ENCODE assay signal across 8 cellular contexts in the genomic region with DNA sequence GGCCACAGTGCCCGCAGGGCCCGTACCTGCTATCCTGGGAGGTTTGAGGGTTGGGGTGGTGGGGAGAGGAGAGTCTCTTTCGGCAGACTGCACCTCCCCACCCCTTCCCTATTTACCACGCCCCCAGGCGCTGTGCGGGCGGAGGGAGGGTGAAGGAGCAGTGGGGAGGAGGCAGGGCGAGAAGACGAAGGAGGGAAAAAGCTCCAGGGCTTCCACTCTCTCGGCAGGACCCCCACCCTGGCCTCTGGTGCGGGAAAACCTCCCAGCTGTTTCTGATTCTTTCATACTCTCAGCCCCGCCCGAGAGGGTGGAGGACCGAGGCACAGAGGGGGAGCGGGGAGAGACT. TPM values are rescaled to one million over a fixed set of nuclear protein-coding genes. Genes with fewer than 3 reads are reported as not detected.
A peak's percentile ranks its signal among the peaks of the same experiment; 100 is the strongest.
DNase-seq lines count a peak whose midpoint lies in the region; ATAC-seq, FAIRE-seq and TF ChIP-seq lines count a peak whose summit lies in the region.

No MANE protein-coding gene starts in this region.

- H3K4me3 ChIP-seq in GM08714 (ENCODE audit: low read length), result peak overlapping the region; percentile 52; the same call in 1 of the 2 replicates
- H3K4me3 ChIP-seq in SJSA1, result peak overlapping the region; percentile 65
- H3K4me3 ChIP-seq in colonic mucosa, result peak overlapping the region; percentile 68
- peak overlapping the region; percentile 57 for H3K4me3 ChIP-seq in naive thymus-derived CD4-positive, alpha-beta T cell (ENCODE audit: low read length)

- DNase-seq in SJSA1 (ENCODE audit: low read depth in 1 of 2, low spot score in 2 of 2) (no peak), colonic mucosa (no peak), T1000 (lab: John Stamatoyannopoulos, UW) (no peak), COLO668 (lab: John Stamatoyannopoulos, UW; ENCODE audit: unreplicated experiment) (no peak), RCC 7860 (ENCODE audit: low spot score) (no peak)
- peak in 6 of 9 donors; percentile 11 to 40 (median 19) for DNase-seq in naive thymus-derived CD4-positive, alpha-beta T cell

- H3K4me1 Mint-ChIP-seq in naive thymus-derived CD4-positive, alpha-beta T cell, result peaks cover 3 to 16% (median 9%) of the 10 kb centered on the region in 7 donors

- H3K9ac ChIP-seq in colonic mucosa (ENCODE audit: low read depth in 2 of 2, low read length in 2 of 2), result peak overlapping the region in 1 of 2 donors; percentile 60

- peak overlapping the region; percentile 74 to 90 (median 82) for H3K4me3 Mint-ChIP-seq in naive thymus-derived CD4-positive, alpha-beta T cell

- CTCF ChIA-PET in naive thymus-derived CD4-positive, alpha-beta T cell (lab: Charles Lee), result no interaction called here

- no peak overlapping the region for H3K27ac Mint-ChIP-seq in naive thymus-derived CD4-positive, alpha-beta T cell

- H3K27me3 ChIP-seq in SJSA1 (replicated peaks) (no peaks in the 10 kb centered on the region), colonic mucosa (peaks cover 23% of the 10 kb centered on the region)
- peaks cover 0 to 6% of the 10 kb centered on the region in 2 donors for H3K27me3 ChIP-seq in naive thymus-derived CD4-positive, alpha-beta T cell (ENCODE audit: control insufficient read depth in 2 of 2, insufficient read depth in 2 of 2, low read length in 2 of 2)

- intact Hi-C loops in colonic mucosa (cut with DNase I), result no loop called here
- intact Hi-C loops in naive thymus-derived CD4-positive, alpha-beta T cell (cut with micrococcal nuclease), result loop anchor here (2.0 to 10.0 kb wide), 3 partner anchors 111 to 567 kb away; a partner anchor contains a TSS

- no peak for FAIRE-seq in RCC 7860 (lab: Jason Lieb, UNC)

- H3K4me1 ChIP-seq in SJSA1 (replicated peaks) (peaks cover 86% of the 10 kb centered on the region), colonic mucosa (no peaks in the 10 kb centered on the region)
- peaks cover 10 to 12% of the 10 kb centered on the region in 2 donors for H3K4me1 ChIP-seq in naive thymus-derived CD4-positive, alpha-beta T cell (ENCODE audit: control insufficient read depth in 2 of 2, insufficient read depth in 2 of 2, low read length in 2 of 2)

- POLR2A ChIA-PET in naive thymus-derived CD4-positive, alpha-beta T cell (lab: Charles Lee), result interaction anchor here (1.1 kb wide), 1 partner anchor 110 kb away, joined by 6 read pairs; no protein-coding TSS in a partner anchor

- H3K27ac ChIP-seq in SJSA1 (no peak overlapping the region), colonic mucosa (no peak overlapping the region)
- H3K27ac ChIP-seq in naive thymus-derived CD4-positive, alpha-beta T cell (ENCODE audit: low read depth, low read length), result no peak overlapping the region

- peaks cover 3% of the 10 kb centered on the region; the same call in 1 of the 2 replicates for H3K36me3 ChIP-seq in SJSA1
- no peaks in the 10 kb centered on the region for H3K36me3 ChIP-seq in colonic mucosa
- no peaks in the 10 kb centered on the region for H3K36me3 ChIP-seq in naive thymus-derived CD4-positive, alpha-beta T cell (ENCODE audit: control insufficient read depth in 2 of 3, insufficient read depth in 3 of 3, low read length in 3 of 3)

- H3K9me3 ChIP-seq in SJSA1 (replicated peaks) (peaks cover 6% of the 10 kb centered on the region; the same call in 1 of the 2 replicates), colonic mucosa (no peaks in the 10 kb centered on the region)
- H3K9me3 ChIP-seq in naive thymus-derived CD4-positive, alpha-beta T cell (ENCODE audit: control insufficient read depth in 2 of 3, low read length in 3 of 3), result no peaks in the 10 kb centered on the region

- TF ChIP-seq CTCF in colonic mucosa (IDR thresholded peaks at IDR 0.05), result no peak

- peak; percentile 36 for ATAC-seq in naive thymus-derived CD4-positive, alpha-beta T cell
- no peak for ATAC-seq in GM18520 (IDR thresholded peaks at IDR 0.05; ENCODE audit: unreplicated experiment)

- H3K27me3 Mint-ChIP-seq in naive thymus-derived CD4-positive, alpha-beta T cell, result peaks cover 22 to 69% (median 28%) of the 10 kb centered on the region in 5 donors

- H3K36me3 Mint-ChIP-seq in naive thymus-derived CD4-positive, alpha-beta T cell, result no peaks in the 10 kb centered on the region

- peaks cover 0 to 1% (median 0%) of the 10 kb centered on the region in 11 donors for H3K9me3 Mint-ChIP-seq in naive thymus-derived CD4-positive, alpha-beta T cell

RNA-seq across cellular contexts. Expression of a gene that starts 0.9 kb away (rescaled TPM):
- total RNA-seq in SJSA1 (2014; rRNA removed; shearing (Covaris generic)), result 8.7 and 14.7 TPM in 2 replicates
- total RNA-seq in colonic mucosa, result 1 to 10 TPM; 4.3 to 5.9 TPM
- under 1 TPM in 4 of 5 experiments, not detected in 1; 0.38 to 0.94 (median 0.61) TPM for total RNA-seq in naive thymus-derived CD4-positive, alpha-beta T cell
- under 1 TPM; 0.05 to 0.55 TPM for polyA plus RNA-seq in naive thymus-derived CD4-positive, alpha-beta T cell

Comparison
In these comparisons a context has a peak if more than half of its experiments do, and no peak if none do; other contexts are left out.
1. DNase-seq: peak in naive thymus-derived CD4-positive, alpha-beta T cell (6 of 9); none in SJSA1 (0 of 2), colonic mucosa (single experiment), T1000 (single experiment), COLO668 (single experiment) and RCC 7860 (single experiment).
2. Peak in every context shown above with its lines, with median percentiles within 50 percentile points of each other: H3K4me3 ChIP-seq.